9 cellular contexts compared by ENCODE assay signal in the genomic region with DNA sequence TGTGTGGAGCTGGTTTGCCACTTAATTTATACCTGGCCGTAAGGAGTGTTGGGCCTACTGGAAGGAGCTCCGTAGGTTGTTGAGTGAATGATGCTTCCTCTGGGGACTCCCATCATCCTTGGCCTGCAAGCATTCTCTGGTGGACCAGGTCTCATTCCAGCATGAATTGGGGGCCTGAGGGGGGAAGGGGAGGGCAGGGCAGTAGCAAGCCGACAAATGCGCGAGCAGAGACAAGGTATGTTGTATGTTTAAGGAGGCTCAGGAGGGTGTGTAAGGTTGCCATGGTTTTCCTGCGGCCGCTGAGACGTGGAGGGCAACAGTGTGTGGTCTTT. TPM values are rescaled to one million over a fixed set of nuclear protein-coding genes. Genes with fewer than 3 reads are reported as not detected.
A peak's percentile ranks its signal among the peaks of the same experiment; 100 is the strongest.
DNase-seq lines count a peak whose midpoint lies in the region; ATAC-seq, FAIRE-seq and TF ChIP-seq lines count a peak whose summit lies in the region.
"Had no signal": no experiment of that assay in that cellular context is flagged by ENCODE, and none has a peak within 500 bp of the region (broad histone marks: within the 10 kb centered on the region; RNA-seq: fewer than 3 reads in every experiment).

No MANE protein-coding gene starts in this region.

- TF ChIP-seq POLR2A in GM12878 (IDR thresholded peaks at IDR 0.05; ENCODE audit: low read depth, low read length) (no peak), right lobe of liver (IDR thresholded peaks at IDR 0.05) (no peak)

- BruUV-seq in GM12878 (replicated peaks; lab: Mats Ljungman, UMichigan), result no TSS peak

- no peaks in the 10 kb centered on the region for H4K20me1 ChIP-seq in GM12878 (ENCODE audit: control insufficient read depth, insufficient read depth)

- TF ChIP-seq RAD21 in GM12878 (IDR thresholded peaks at IDR 0.05; ENCODE audit: insufficient read depth, low read depth, low read length), result no peak

- SMC1A ChIA-PET in GM12878 (lab: Charles Lee; ENCODE audit: uncharacterized antibody, unreplicated experiment), result interaction anchor here (1.1 kb wide), 1 partner anchor 131 kb away, joined by 3 read pairs; no protein-coding TSS in a partner anchor

- no peak overlapping the region for H3K27ac ChIP-seq in AG04450 (ENCODE audit: low read depth, low read length)
- H3K27ac ChIP-seq in GM12878 (ENCODE audit: control insufficient read depth, insufficient read depth), result peak overlapping the region; percentile 73
- peak overlapping the region in 2 of 3 donors; percentile 8 to 83 for H3K27ac ChIP-seq in right lobe of liver
- H3K27ac ChIP-seq in upper lobe of right lung, result peak overlapping the region; percentile 94

- intact Hi-C loops in GM12878 (cut with micrococcal nuclease; ENCODE audit: unreplicated experiment) (no loop called here), right lobe of liver (cut with DNase I) (no loop called here), upper lobe of right lung (cut with DNase I) (no loop called here)

- no peak for DNase-seq in AG04450 (ENCODE audit: low read depth, low spot score)
- DNase-seq in GM12878 (ENCODE audit: low read depth, low spot score), result no peak
- DNase-seq in right lobe of liver, result no peak
- DNase-seq in upper lobe of right lung, result no peak
- DNase-seq in GM10248 (ENCODE audit: extremely low spot score), result no peak
- DNase-seq in SHP77 (lab: John Stamatoyannopoulos, UW), result no peak
- no peak for DNase-seq in NCI-H2171 treated with DMSO at 0.1 percent for 48 hours (lab: John Stamatoyannopoulos, UW)

- 45% methylated on average over 8 of the region's 8 CpGs for WGBS in GM12878 (ENCODE audit: insufficient coverage, insufficient replicate concordance, low lambda C conversion rate, missing lambda C conversion rate)
- WGBS in right lobe of liver (ENCODE audit: insufficient coverage, low coverage, low lambda C conversion rate, missing lambda C conversion rate), result 7% methylated on average over 5 of the region's 8 CpGs

- H3K79me2 ChIP-seq in GM12878 (ENCODE audit: control insufficient read depth, insufficient read depth, low read length), result peaks cover 25% of the 10 kb centered on the region

- H3K4me3 ChIP-seq in AG04450 (ENCODE audit: low read depth, low read length) (peak overlapping the region; percentile 97), GM12878 (peak overlapping the region; percentile 83), right lobe of liver (peak overlapping the region; percentile 87 to 97 (median 96)), upper lobe of right lung (peak overlapping the region; percentile 90)

- H3K36me3 ChIP-seq in GM12878 (ENCODE audit: control insufficient read depth in 2 of 2, insufficient read depth in 2 of 2, low read length in 1 of 2) (peaks cover 0 to 23% of the 10 kb centered on the region in 2 experiments; a peak in 2 of 4 replicates), right lobe of liver (peaks cover 0 to 30% (median 14%) of the 10 kb centered on the region in 4 donors), upper lobe of right lung (peaks cover 40% of the 10 kb centered on the region)

- CTCF ChIA-PET in AG04450 (lab: Charles Lee), result interaction anchor here (0.7 to 0.9 kb wide), 2 partner anchors 22 to 842 kb away, joined by 3 to 4 read pairs; no protein-coding TSS in a partner anchor
- CTCF ChIA-PET in GM12878 (lab: Yijun Ruan, JAX), result no interaction called here
- CTCF ChIA-PET in GM10248 (lab: Yijun Ruan, JAX), result no interaction called here

- in situ Hi-C loops in GM12878 (cut with MboI), result no loop called here

- H2AFZ ChIP-seq in GM12878 (ENCODE audit: control insufficient read depth, low read depth, low read length), result peak overlapping the region; percentile 96

- peaks cover 12% of the 10 kb centered on the region for H3K9me3 ChIP-seq in AG04450 (ENCODE audit: control insufficient read depth, insufficient read depth, low read length)
- H3K9me3 ChIP-seq in GM12878 (replicated peaks; ENCODE audit: control insufficient read depth, insufficient read depth, low read length), result peaks cover 7% of the 10 kb centered on the region; the same call in 2 of the 3 replicates
- no peaks in the 10 kb centered on the region for H3K9me3 ChIP-seq in right lobe of liver
- H3K9me3 ChIP-seq in upper lobe of right lung, result no peaks in the 10 kb centered on the region

- H3K4me1 ChIP-seq in GM12878 (ENCODE audit: control insufficient read depth, insufficient read depth, low read length), result peaks cover 7% of the 10 kb centered on the region; the same call in 1 of the 2 replicates
- peaks cover 0 to 11% (median 0%) of the 10 kb centered on the region in 4 donors for H3K4me1 ChIP-seq in right lobe of liver
- peaks cover 22% of the 10 kb centered on the region for H3K4me1 ChIP-seq in upper lobe of right lung

- peak overlapping the region; percentile 81 for H3K9ac ChIP-seq in GM12878 (ENCODE audit: control insufficient read depth, insufficient read depth, low read length)

- POLR2A ChIA-PET in AG04450 (lab: Yijun Ruan, JAX), result interaction anchor here (0.6 to 0.9 kb wide), 3 partner anchors 77 to 197 kb away, joined by 3 to 7 read pairs (median 4); a partner anchor contains a TSS
- POLR2A ChIA-PET in GM12878 (lab: Charles Lee), result interaction anchor here (0.6 kb wide), 1 partner anchor 9 kb away, joined by 3 read pairs; no protein-coding TSS in a partner anchor
- POLR2A ChIA-PET in GM10248 (lab: Yijun Ruan, JAX), result no interaction called here

- no peak for TF ChIP-seq CTCF in AG04450 (IDR thresholded peaks at IDR 0.05; ENCODE audit: low read depth, low read length)
- TF ChIP-seq CTCF in GM12878 (IDR thresholded peaks at IDR 0.05 in 2 of 3, conservative IDR thresholded peaks at IDR 0.05 in 1 of 3; ENCODE audit: control insufficient read depth in 2 of 3, extremely low read depth in 1 of 3, insufficient read depth in 1 of 3, low read depth in 3 of 3, low read length in 3 of 3), result no peak
- TF ChIP-seq CTCF in right lobe of liver (IDR thresholded peaks at IDR 0.05), result no peak
- no peak for TF ChIP-seq CTCF in upper lobe of right lung (IDR thresholded peaks at IDR 0.05)
- TF ChIP-seq CTCF in GM10248 (IDR thresholded peaks at IDR 0.05; ENCODE audit: control extremely low read depth, extremely low read depth, low read depth, missing control alignments), result no peak

- peak overlapping the region; percentile 99 for H3K4me2 ChIP-seq in GM12878 (ENCODE audit: control insufficient read depth, insufficient read depth)

- no peak for FAIRE-seq in GM12878 (lab: Jason Lieb, UNC)

- peak; percentile 12 for ATAC-seq in HG02678 (IDR thresholded peaks at IDR 0.05; ENCODE audit: unreplicated experiment)
- ATAC-seq in GM12878, result no peak; the same call in 2 of the 3 replicates
- no peak for ATAC-seq in right lobe of liver
- no peak for ATAC-seq in upper lobe of right lung

- no peaks in the 10 kb centered on the region for H3K27me3 ChIP-seq in AG04450 (ENCODE audit: control insufficient read depth, insufficient read depth, low read length)
- H3K27me3 ChIP-seq in GM12878 (replicated peaks in 1 of 2; ENCODE audit: control insufficient read depth in 2 of 2, insufficient read depth in 2 of 2, low read length in 1 of 2), result no peaks in the 10 kb centered on the region
- no peaks in the 10 kb centered on the region for H3K27me3 ChIP-seq in right lobe of liver
- no peaks in the 10 kb centered on the region for H3K27me3 ChIP-seq in upper lobe of right lung

- TF ChIP-seq EP300 in GM12878 (IDR thresholded peaks at IDR 0.05; ENCODE audit: borderline replicate concordance in 1 of 2, control insufficient read depth in 1 of 2, low read depth in 2 of 2, low read length in 2 of 2), result no peak

- RAD21 ChIA-PET in GM12878 (lab: Charles Lee; ENCODE audit: unreplicated experiment), result no interaction called here

RNA-seq across cellular contexts. Expression of a gene that starts 0.7 kb away (rescaled TPM):
- polyA plus RNA-seq in AG04450 (2011; rRNA removed) (7.1 and 7.8 TPM in 2 replicates), GM12878 (2011; rRNA removed) (10.1 and 11.0 TPM in 2 replicates), GM12878 (2014; fragmentation: Illumina TruSeq; extraction: Trizol) (4.2 and 4.9 TPM in 2 replicates), GM12878 (2014; fragmentation: Nextera tagmentation; extraction: Ambion mirVana) (1 to 10 TPM in 1 of 2 experiments, under 1 TPM in 1; 0.76 to 1.2 TPM), GM12878 (2014; rRNA removed) (10.3 and 15.2 TPM in 2 replicates), GM12878 (2016; fragmentation: Nextera tagmentation; extraction: Ambion mirVana) (1 to 10 TPM; 8.4 to 8.8 TPM)
- polyA minus RNA-seq in AG04450 (2011; rRNA and poly(A)+ RNA removed), result 49.4 and 55.8 TPM in 2 replicates
- total RNA-seq in GM12878 (2013; cell fraction: nucleolus; rRNA removed), result 57.0 and 65.5 TPM in 2 replicates
- total RNA-seq in GM12878 (2014; rRNA removed) (10.6 and 14.7 TPM in 2 replicates), GM12878 (2014; rRNA removed; fragmentation: Illumina TruSeq; extraction: Trizol) (11.0 and 12.4 TPM in 2 replicates), GM12878 (2021) (22.9 and 24.3 TPM in 2 replicates), right lobe of liver (10 to 100 TPM in 5 of 6 experiments, 1 to 10 TPM in 1; 9.9 to 14.4 (median 12.1) TPM), upper lobe of right lung (36.1 TPM)
- 2.6 TPM for polyA plus RNA-seq in GM12878 (2011; ENCODE audit: low read depth)
- 10.6 and 15.0 TPM in 2 replicates for polyA plus RNA-seq in GM12878 (2011; cell fraction: cytosol; rRNA removed)
- polyA plus RNA-seq in GM12878 (2011; cell fraction: nucleus; rRNA removed), result 11.0 and 11.4 TPM in 2 replicates
- 6.3 and 6.9 TPM in 2 replicates for polyA plus RNA-seq in GM12878 (2012)
- polyA minus RNA-seq in GM12878 (2011; rRNA and poly(A)+ RNA removed), result 38.8 and 46.8 TPM in 2 replicates
- polyA minus RNA-seq in GM12878 (2011; cell fraction: cytosol; rRNA and poly(A)+ RNA removed), result 12.3 and 14.6 TPM in 2 replicates
- polyA minus RNA-seq in GM12878 (2011; cell fraction: nucleus; rRNA and poly(A)+ RNA removed), result 15.7 and 20.8 TPM in 2 replicates

RNA-seq across cellular contexts. Expression of a gene that starts 24.7 kb away (rescaled TPM):
- not detected in 2 replicates for polyA plus RNA-seq in AG04450 (2011; rRNA removed)
- not detected in 2 replicates for polyA minus RNA-seq in AG04450 (2011; rRNA and poly(A)+ RNA removed)
- not detected in 2 replicates for total RNA-seq in GM12878 (2013; cell fraction: nucleolus; rRNA removed)
- total RNA-seq in GM12878 (2014; rRNA removed), result not detected in 2 replicates
- not detected in 2 replicates for total RNA-seq in GM12878 (2014; rRNA removed; fragmentation: Illumina TruSeq; extraction: Trizol)
- total RNA-seq in GM12878 (2021), result not detected in 2 replicates
- not detected for polyA plus RNA-seq in GM12878 (2011; ENCODE audit: low read depth)
- not detected in 2 replicates for polyA plus RNA-seq in GM12878 (2011; rRNA removed)
- not detected in 2 replicates for polyA plus RNA-seq in GM12878 (2011; cell fraction: cytosol; rRNA removed)
- polyA plus RNA-seq in GM12878 (2011; cell fraction: nucleus; rRNA removed), result not detected in 2 replicates
- polyA plus RNA-seq in GM12878 (2012), result not detected in 2 replicates
- not detected in 2 replicates for polyA plus RNA-seq in GM12878 (2014; fragmentation: Illumina TruSeq; extraction: Trizol)
- not detected for polyA plus RNA-seq in GM12878 (2014; fragmentation: Nextera tagmentation; extraction: Ambion mirVana)
- polyA plus RNA-seq in GM12878 (2014; rRNA removed), result not detected in 2 replicates
- not detected for polyA plus RNA-seq in GM12878 (2016; fragmentation: Nextera tagmentation; extraction: Ambion mirVana)
- not detected in 2 replicates for polyA minus RNA-seq in GM12878 (2011; rRNA and poly(A)+ RNA removed)
- polyA minus RNA-seq in GM12878 (2011; cell fraction: cytosol; rRNA and poly(A)+ RNA removed), result not detected in 2 replicates
- not detected in 2 replicates for polyA minus RNA-seq in GM12878 (2011; cell fraction: nucleus; rRNA and poly(A)+ RNA removed)
- not detected for total RNA-seq in right lobe of liver
- not detected for total RNA-seq in upper lobe of right lung
- total RNA-seq: myocyte had no signal

RNA-seq across cellular contexts. Expression of a gene that starts 38.8 kb away (rescaled TPM):
- polyA plus RNA-seq in AG04450 (2011; rRNA removed), result 0.17 and 0.19 TPM in 2 replicates
- 0.60 TPM in 1 of 2 replicates, not detected in the other for polyA minus RNA-seq in AG04450 (2011; rRNA and poly(A)+ RNA removed)
- total RNA-seq in GM12878 (2013; cell fraction: nucleolus; rRNA removed), result not detected in 2 replicates
- 0.79 and 0.87 TPM in 2 replicates for total RNA-seq in GM12878 (2014; rRNA removed)
- total RNA-seq in GM12878 (2014; rRNA removed; fragmentation: Illumina TruSeq; extraction: Trizol), result 0.78 and 0.89 TPM in 2 replicates
- total RNA-seq in GM12878 (2021), result 0.97 and 1.3 TPM in 2 replicates
- 0.63 TPM for polyA plus RNA-seq in GM12878 (2011; ENCODE audit: low read depth)
- 0.58 and 0.68 TPM in 2 replicates for polyA plus RNA-seq in GM12878 (2011; rRNA removed)
- 0.58 and 0.69 TPM in 2 replicates for polyA plus RNA-seq in GM12878 (2011; cell fraction: cytosol; rRNA removed)
- polyA plus RNA-seq in GM12878 (2011; cell fraction: nucleus; rRNA removed), result 0.67 and 0.91 TPM in 2 replicates
- 1.4 and 1.6 TPM in 2 replicates for polyA plus RNA-seq in GM12878 (2012)
- 0.73 and 1.8 TPM in 2 replicates for polyA plus RNA-seq in GM12878 (2014; fragmentation: Illumina TruSeq; extraction: Trizol)
- polyA plus RNA-seq in GM12878 (2014; fragmentation: Nextera tagmentation; extraction: Ambion mirVana), result 1 to 10 TPM in 1 of 2 experiments, under 1 TPM in 1; 0.32 to 1.2 TPM
- 1.1 and 1.6 TPM in 2 replicates for polyA plus RNA-seq in GM12878 (2014; rRNA removed)
- polyA plus RNA-seq in GM12878 (2016; fragmentation: Nextera tagmentation; extraction: Ambion mirVana), result under 1 TPM in 1 of 2 experiments, not detected in 1; 0.24 TPM
- 0.98 TPM in 1 of 2 replicates, not detected in the other for polyA minus RNA-seq in GM12878 (2011; rRNA and poly(A)+ RNA removed)
- polyA minus RNA-seq in GM12878 (2011; cell fraction: cytosol; rRNA and poly(A)+ RNA removed), result not detected in 2 replicates
- 0.86 TPM in 1 of 2 replicates, not detected in the other for polyA minus RNA-seq in GM12878 (2011; cell fraction: nucleus; rRNA and poly(A)+ RNA removed)
- 1 to 10 TPM in 1 of 6 experiments, under 1 TPM in 3, not detected in 2; 0.53 to 1.1 (median 0.77) TPM for total RNA-seq in right lobe of liver
- total RNA-seq in upper lobe of right lung, result 0.87 TPM
- total RNA-seq: myocyte had no signal

RNA-seq across cellular contexts. Expression of a gene that starts 47.0 kb away (rescaled TPM):
- polyA plus RNA-seq in AG04450 (2011; rRNA removed), result not detected in 2 replicates
- not detected in 2 replicates for polyA minus RNA-seq in AG04450 (2011; rRNA and poly(A)+ RNA removed)
- total RNA-seq in GM12878 (2013; cell fraction: nucleolus; rRNA removed), result not detected in 2 replicates
- total RNA-seq in GM12878 (2014; rRNA removed), result not detected in 2 replicates
- not detected in 2 replicates for total RNA-seq in GM12878 (2014; rRNA removed; fragmentation: Illumina TruSeq; extraction: Trizol)
- not detected in 2 replicates for total RNA-seq in GM12878 (2021)
- not detected for polyA plus RNA-seq in GM12878 (2011; ENCODE audit: low read depth)
- not detected in 2 replicates for polyA plus RNA-seq in GM12878 (2011; rRNA removed)
- polyA plus RNA-seq in GM12878 (2011; cell fraction: cytosol; rRNA removed), result not detected in 2 replicates
- not detected in 2 replicates for polyA plus RNA-seq in GM12878 (2011; cell fraction: nucleus; rRNA removed)
- not detected in 2 replicates for polyA plus RNA-seq in GM12878 (2012)
- not detected in 2 replicates for polyA plus RNA-seq in GM12878 (2014; fragmentation: Illumina TruSeq; extraction: Trizol)
- not detected for polyA plus RNA-seq in GM12878 (2014; fragmentation: Nextera tagmentation; extraction: Ambion mirVana)
- not detected in 2 replicates for polyA plus RNA-seq in GM12878 (2014; rRNA removed)
- not detected for polyA plus RNA-seq in GM12878 (2016; fragmentation: Nextera tagmentation; extraction: Ambion mirVana)
- not detected in 2 replicates for polyA minus RNA-seq in GM12878 (2011; rRNA and poly(A)+ RNA removed)
- not detected in 2 replicates for polyA minus RNA-seq in GM12878 (2011; cell fraction: cytosol; rRNA and poly(A)+ RNA removed)
- not detected in 2 replicates for polyA minus RNA-seq in GM12878 (2011; cell fraction: nucleus; rRNA and poly(A)+ RNA removed)
- not detected for total RNA-seq in right lobe of liver
- not detected for total RNA-seq in upper lobe of right lung
- total RNA-seq: myocyte had no signal

RNA-seq across cellular contexts. Expression of a gene that starts 48.4 kb away (rescaled TPM):
- 6.1 and 6.3 TPM in 2 replicates for polyA plus RNA-seq in AG04450 (2011; rRNA removed)
- polyA minus RNA-seq in AG04450 (2011; rRNA and poly(A)+ RNA removed), result 53.0 and 57.8 TPM in 2 replicates
- total RNA-seq in GM12878 (2013; cell fraction: nucleolus; rRNA removed), result 33.7 and 33.9 TPM in 2 replicates
- total RNA-seq in GM12878 (2014; rRNA removed), result 6.5 and 7.3 TPM in 2 replicates
- 8.9 and 9.4 TPM in 2 replicates for total RNA-seq in GM12878 (2014; rRNA removed; fragmentation: Illumina TruSeq; extraction: Trizol)
- 7.1 and 7.2 TPM in 2 replicates for total RNA-seq in GM12878 (2021)
- 2.7 TPM for polyA plus RNA-seq in GM12878 (2011; ENCODE audit: low read depth)
- 5.0 and 5.3 TPM in 2 replicates for polyA plus RNA-seq in GM12878 (2011; rRNA removed)
- polyA plus RNA-seq in GM12878 (2011; cell fraction: cytosol; rRNA removed), result 3.3 and 3.7 TPM in 2 replicates
- polyA plus RNA-seq in GM12878 (2011; cell fraction: nucleus; rRNA removed), result 3.3 and 4.0 TPM in 2 replicates
- 2.4 and 3.0 TPM in 2 replicates for polyA plus RNA-seq in GM12878 (2012)
- 2.4 and 3.6 TPM in 2 replicates for polyA plus RNA-seq in GM12878 (2014; fragmentation: Illumina TruSeq; extraction: Trizol)
- polyA plus RNA-seq in GM12878 (2014; fragmentation: Nextera tagmentation; extraction: Ambion mirVana), result under 1 TPM; 0.31 to 0.42 TPM
- polyA plus RNA-seq in GM12878 (2014; rRNA removed), result 2.1 and 2.8 TPM in 2 replicates
- polyA plus RNA-seq in GM12878 (2016; fragmentation: Nextera tagmentation; extraction: Ambion mirVana), result 1 to 10 TPM; 1.5 to 1.8 TPM
- polyA minus RNA-seq in GM12878 (2011; rRNA and poly(A)+ RNA removed), result 23.8 and 29.5 TPM in 2 replicates
- 7.8 and 9.4 TPM in 2 replicates for polyA minus RNA-seq in GM12878 (2011; cell fraction: cytosol; rRNA and poly(A)+ RNA removed)
- polyA minus RNA-seq in GM12878 (2011; cell fraction: nucleus; rRNA and poly(A)+ RNA removed), result 5.9 and 9.9 TPM in 2 replicates
- 1 to 10 TPM; 3.9 to 6.3 (median 5.5) TPM for total RNA-seq in right lobe of liver
- total RNA-seq in upper lobe of right lung, result 14.6 TPM
